In genomic region chr16:5875416-5875815, GRCh38 we compare ENCODE assay signal across 25 cellular contexts.
"Had no signal": no experiment of that assay in that cellular context is flagged by ENCODE, and none has a peak within 500 bp of the region (broad histone marks: within the 10 kb centered on the region; RNA-seq: fewer than 3 reads in every experiment).

No MANE protein-coding gene starts in this region.

- FAIRE-seq: K562, RCC 7860 had no signal

- ATAC-seq: activated CD8-positive, alpha-beta T cell treated with anti-CD3 and anti-CD28 coated beads for 36 hours; activated T-cell treated with anti-CD3 and anti-CD28 coated beads, Interleukin-2, amount 50 U/mL, for 72 hours; activated T-helper 17 cell treated with anti-CD3 and anti-CD28 coated beads, Interleukin-2, amount 50 U/mL, for 72 hours; K562 had no signal

- DNase-seq: activated CD4-positive, alpha-beta T cell treated with anti-CD3 and anti-CD28 coated beads, Interleukin-2, amount 10 ng/mL, durations not matched to agents 24 days and 14 days; activated CD4-positive, alpha-beta T cell treated with anti-CD3 and anti-CD28 coated beads, Interleukin-2, amount 50 U/mL, for 4 hours; activated CD8-positive, alpha-beta T cell treated with anti-CD3 and anti-CD28 coated beads for 36 hours; activated effector memory CD4-positive, alpha-beta T cell treated with anti-CD3 and anti-CD28 coated beads, Interleukin-2, amount 50 U/mL, for 16 hours; activated naive CD4-positive, alpha-beta T cell; activated naive CD4-positive, alpha-beta T cell treated with anti-CD3 and anti-CD28 coated beads, Interleukin-2, amount 50 U/mL, for 16 hours; activated naive CD8-positive, alpha-beta T cell treated with anti-CD3 and anti-CD28 coated beads for 36 hours; activated T-cell treated with anti-CD3 and anti-CD28 coated beads, Interleukin-2, amount 50 U/mL, for 1 hour; activated T-cell treated with anti-CD3 and anti-CD28 coated beads, Interleukin-2, amount 50 U/mL, for 72 hours; amniotic stem cell; aorta; NCI-H1105; NCI-H1417 treated with DMSO at 0.1 percent for 48 hours; NCI-H187 treated with DMSO at 0.1 percent for 48 hours; NCI-H2081; NCI-H2171 treated with DMSO at 0.1 percent for 48 hours; NCI-H526; NK-92 treated with Interleukin-12 subunit alpha and Interleukin-12 subunit beta, amount 100 ng/mL, for 24 hours; PC-9; Right ventricle myocardium superior; SW 1271; T1000 had no signal
